ENCODE assay signal across 8 cellular contexts in genomic region chr1:47738560-47739182, GRCh38.
DNase-seq lines count a peak whose midpoint lies in the region; TF ChIP-seq lines count a peak whose summit lies in the region.

No MANE protein-coding gene starts in this region.

- no peaks in the 10 kb centered on the region for H3K4me1 ChIP-seq in left ventricle myocardium inferior

- DNase-seq in HuH-7 (ENCODE audit: low spot score): peak; percentile 72
- peak; percentile 31 for DNase-seq in left ventricle myocardium inferior
- peak; percentile 30 for DNase-seq in stimulated activated CD8-positive, alpha-beta memory T cell treated with anti-CD3 and anti-CD28 coated beads, Interleukin-4, amount 100 ng/mL, for 48 hours
- no peak for DNase-seq in activated CD4-positive, CD25-positive, alpha-beta regulatory T cell treated with anti-CD3 and anti-CD28 coated beads, Interleukin-2, amount 50 U/mL, for 72 hours
- DNase-seq in effector CD4-positive, alpha-beta T cell: no peak
- DNase-seq in NOMO-1 treated with DMSO at 0.1 percent for 48 hours (lab: John Stamatoyannopoulos, UW; ENCODE audit: unreplicated experiment): no peak

- H3K27ac ChIP-seq in C4-2B (no peak overlapping the region), VCaP (no peak overlapping the region), left ventricle myocardium inferior (replicated peaks) (no peak overlapping the region)

- peak; percentile 88 for TF ChIP-seq CTCF in C4-2B (conservative IDR thresholded peaks at IDR 0.05)
- peak; percentile 82 for TF ChIP-seq CTCF in VCaP (conservative IDR thresholded peaks at IDR 0.05)
- peak; percentile 82 for TF ChIP-seq CTCF in left ventricle myocardium inferior (IDR thresholded peaks at IDR 0.05; ENCODE audit: borderline replicate concordance)

- intact Hi-C loops in left ventricle myocardium inferior (cut with micrococcal nuclease): no loop called here

- H3K36me3 ChIP-seq in left ventricle myocardium inferior: no peaks in the 10 kb centered on the region

- H3K9me3 ChIP-seq in left ventricle myocardium inferior (replicated peaks): peaks cover 17% of the 10 kb centered on the region

- H3K27me3 ChIP-seq in left ventricle myocardium inferior (ENCODE audit: low read depth): peaks cover 66% of the 10 kb centered on the region

- H3K4me3 ChIP-seq in left ventricle myocardium inferior: no peak overlapping the region

Comparison
In these comparisons a context has a peak if more than half of its experiments do, and no peak if none do; other contexts are left out.
1. DNase-seq: peak in HuH-7 (single experiment), left ventricle myocardium inferior (single experiment) and stimulated activated CD8-positive, alpha-beta memory T cell treated with anti-CD3 and anti-CD28 coated beads, Interleukin-4, amount 100 ng/mL, for 48 hours (single experiment); none in activated CD4-positive, CD25-positive, alpha-beta regulatory T cell treated with anti-CD3 and anti-CD28 coated beads, Interleukin-2, amount 50 U/mL, for 72 hours (single experiment), effector CD4-positive, alpha-beta T cell (single experiment) and NOMO-1 treated with DMSO at 0.1 percent for 48 hours (single experiment).
2. Peak in every context shown above with its lines, with median percentiles within 50 percentile points of each other: CTCF ChIP-seq.